In genomic region chr5:176629853-176630680, GRCh38 we compare ENCODE assay signal across 9 cellular contexts. TPM values are rescaled to one million over a fixed set of nuclear protein-coding genes. Genes with fewer than 3 reads are reported as not detected.
DNase-seq lines count a peak whose midpoint lies in the region; ATAC-seq and TF ChIP-seq lines count a peak whose summit lies in the region.
"Had no signal": no experiment of that assay in that cellular context is flagged by ENCODE, and none has a peak within 500 bp of the region (broad histone marks: within the 10 kb centered on the region; RNA-seq: fewer than 3 reads in every experiment).

A gene with protein sequence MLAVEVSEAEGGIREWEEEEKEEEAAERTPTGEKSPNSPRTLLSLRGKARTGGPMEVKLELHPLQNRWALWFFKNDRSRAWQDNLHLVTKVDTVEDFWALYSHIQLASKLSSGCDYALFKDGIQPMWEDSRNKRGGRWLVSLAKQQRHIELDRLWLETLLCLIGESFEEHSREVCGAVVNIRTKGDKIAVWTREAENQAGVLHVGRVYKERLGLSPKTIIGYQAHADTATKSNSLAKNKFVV (plus strand): TSS chr5:176630675. CDS start chr5:176642788, 12,113 bp downstream.
TSS of gene SNCB (minus strand) at chr5:176630534. CDS start at chr5:176629654, 880 bp downstream.

- intact Hi-C loops in heart left ventricle (cut with DNase I) = no loop called here

- H3K9ac ChIP-seq in rectal smooth muscle tissue (ENCODE audit: low read length) = no peak within 1 kb of the TSS

- no peaks in the 10 kb centered on the region for H3K36me3 ChIP-seq in heart left ventricle
- no peaks in the 10 kb centered on the region for H3K36me3 ChIP-seq in rectal smooth muscle tissue (ENCODE audit: control insufficient read depth, insufficient read depth, low read length)

- peak in 3 of 4 donors; percentile 78 to 91 (median 81) for ATAC-seq in heart left ventricle
- no peak for ATAC-seq in HG03460 (IDR thresholded peaks at IDR 0.05; ENCODE audit: unreplicated experiment)
- ATAC-seq: HCT116 had no signal

- DNase-seq in AG10803 (ENCODE audit: low read depth) = no peak
- DNase-seq in GM19240 (ENCODE audit: insufficient read length, low spot score) = peak; percentile 63
- peak; percentile 14 for DNase-seq in NCI-H1105 treated with DMSO at 0.1 percent for 48 hours (lab: John Stamatoyannopoulos, UW)
- DNase-seq in activated gamma-delta T cell treated with anti-CD3 and anti-CD28 coated beads, Interleukin-2, amount 50 U/mL, for 16 hours (ENCODE audit: low read depth) = peak; percentile 35
- DNase-seq in heart left ventricle = peak in 2 of 5 donors; percentile 43 to 72
- no peak for DNase-seq in medulla oblongata (ENCODE audit: extremely low spot score)

- TF ChIP-seq CTCF in AG10803 (conservative IDR thresholded peaks at IDR 0.05; ENCODE audit: low read length) = no peak
- TF ChIP-seq CTCF in heart left ventricle (IDR thresholded peaks at IDR 0.05) = peak in 3 of 12 donors; percentile 6 to 20 (median 15)

- H3K4me3 ChIP-seq in AG10803 (ENCODE audit: low read length) (peak within 1 kb of the TSS; percentile 30), heart left ventricle (peak within 1 kb of the TSS; percentile 17 to 51 (median 40)), rectal smooth muscle tissue (ENCODE audit: low read length) (peak within 1 kb of the TSS; percentile 46)

- H3K27ac ChIP-seq in heart left ventricle (no peak within 1 kb of the TSS), rectal smooth muscle tissue (ENCODE audit: low read depth, low read length) (no peak within 1 kb of the TSS)

- H3K27me3 ChIP-seq in heart left ventricle (peaks cover 26 to 93% (median 61%) of the 10 kb centered on the region in 9 donors), rectal smooth muscle tissue (ENCODE audit: control insufficient read depth, insufficient read depth, low read length) (peaks cover 42% of the 10 kb centered on the region)

- H3K4me1 ChIP-seq in heart left ventricle (peaks cover 0 to 18% (median 10%) of the 10 kb centered on the region in 12 donors), rectal smooth muscle tissue (ENCODE audit: control insufficient read depth, insufficient read depth, low read length) (no peaks in the 10 kb centered on the region)

- TF ChIP-seq POLR2A in heart left ventricle (IDR thresholded peaks at IDR 0.05) = no peak

- no peaks in the 10 kb centered on the region for H3K9me3 ChIP-seq in heart left ventricle

- 1% methylated on average over 50 to 94 of the region's 94 CpGs for WGBS in heart left ventricle, 4 donors

RNA-seq across cellular contexts. Expression of the first gene that starts in this region (rescaled TPM):
- not detected for total RNA-seq in heart left ventricle
- polyA plus RNA-seq in heart left ventricle = not detected

RNA-seq across cellular contexts. Expression of gene SNCB, which starts in this region (rescaled TPM):
- under 1 TPM in 1 of 9 donors, not detected in 8; 0.23 TPM for total RNA-seq in heart left ventricle
- not detected for polyA plus RNA-seq in heart left ventricle

Comparison
In these comparisons a context has a peak if more than half of its experiments do, and no peak if none do; other contexts are left out.
1. Peak in ATAC-seq and H3K4me3 ChIP-seq in heart left ventricle; RNA of the genes that start here not detected or under 1 TPM.
2. DNase-seq: peak in GM19240 (single experiment), NCI-H1105 treated with DMSO at 0.1 percent for 48 hours (single experiment) and activated gamma-delta T cell treated with anti-CD3 and anti-CD28 coated beads, Interleukin-2, amount 50 U/mL, for 16 hours (single experiment); none in AG10803 (single experiment) and medulla oblongata (single experiment).
3. Peak in every context shown above with its lines, with median percentiles within 50 percentile points of each other: H3K4me3 ChIP-seq.